Comparison of ENCODE assay signal across 8 cellular contexts in the genomic region with DNA sequence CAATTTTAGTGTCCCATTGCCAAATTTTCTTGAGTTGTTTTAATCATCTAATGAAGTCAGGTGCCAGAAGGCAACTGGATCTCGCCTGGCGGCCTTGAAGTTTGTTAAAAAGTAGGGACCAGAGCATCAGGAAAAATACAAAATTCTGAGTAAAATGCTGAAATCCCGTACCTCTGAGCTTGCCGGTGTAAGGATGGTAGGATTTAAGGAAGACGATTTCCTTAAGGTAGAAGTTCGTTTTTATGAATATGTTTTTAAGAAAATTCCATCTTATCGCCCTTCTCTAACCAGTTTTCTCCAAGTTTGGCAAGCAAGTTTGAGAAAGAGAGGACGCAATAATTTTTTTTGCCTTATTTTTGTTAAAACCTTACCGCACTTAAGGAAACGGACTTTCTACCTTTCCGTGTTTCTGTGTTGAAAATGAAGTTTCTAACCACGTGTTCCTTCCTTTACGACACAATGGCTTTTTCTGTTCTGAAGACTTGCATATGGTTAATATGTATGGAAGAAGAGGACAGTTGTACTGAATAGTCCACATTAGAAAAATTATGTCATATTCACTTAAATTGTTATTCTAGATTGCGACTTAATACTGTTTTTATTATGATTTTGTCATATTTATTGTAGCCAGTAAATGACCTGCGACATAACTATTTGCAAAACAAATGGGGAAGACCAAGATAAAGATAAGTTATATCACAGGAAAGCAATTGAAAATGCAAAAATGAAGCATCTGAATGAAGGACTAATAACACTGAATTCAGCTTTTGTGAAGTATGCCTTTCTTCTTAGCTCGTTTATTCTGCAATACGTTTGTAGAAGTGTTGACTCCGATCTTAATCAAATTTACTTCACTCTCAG. TPM values are rescaled to one million over a fixed set of nuclear protein-coding genes. Genes with fewer than 3 reads are reported as not detected.
DNase-seq lines count a peak whose midpoint lies in the region; ATAC-seq lines count a peak whose summit lies in the region.

No MANE protein-coding gene starts in this region.

- peak overlapping the region; percentile 66 for H3K4me3 ChIP-seq in HAP-1
- peak overlapping the region; percentile 66 for H3K4me3 ChIP-seq in right cardiac atrium (ENCODE audit: low read length)
- peak overlapping the region; percentile 54 to 76 (median 56) for H3K4me3 ChIP-seq in skeletal muscle tissue (ENCODE audit: low read length in 3 of 3)

- no peaks in the 10 kb centered on the region for H3K27me3 ChIP-seq in HAP-1 (ENCODE audit: low read depth)
- no peaks in the 10 kb centered on the region for H3K27me3 ChIP-seq in right cardiac atrium (ENCODE audit: control insufficient read depth, insufficient read depth)
- H3K27me3 ChIP-seq in skeletal muscle tissue (ENCODE audit: control insufficient read depth in 3 of 3, insufficient read depth in 3 of 3, low read length in 3 of 3) = peaks cover 0 to 3% (median 0%) of the 10 kb centered on the region in 3 donors

- WGBS in right cardiac atrium = 14% methylated on average over 18 of the region's 18 CpGs

- H3K9ac ChIP-seq in skeletal muscle tissue (ENCODE audit: low read depth in 1 of 3, low read length in 3 of 3) = peak overlapping the region; percentile 56 to 71 (median 70)

- ATAC-seq in right cardiac atrium = no peak
- no peak for ATAC-seq in GM21528 (IDR thresholded peaks at IDR 0.05; ENCODE audit: low FRiP score, unreplicated experiment)

- peaks cover 44% of the 10 kb centered on the region for H3K4me1 Mint-ChIP-seq in T-helper 2 cell treated with Interferon-gamma antibody and Interleukin-4, amounts not matched to agents 5 μg/mL and 100 μg/mL, for 36 hours (ENCODE audit: low read depth)

- in situ Hi-C loops in HAP-1 (cut with MboI; ENCODE audit: low sequenced_read_pairs) = no loop called here

- H3K9me3 ChIP-seq in HAP-1 (no peaks in the 10 kb centered on the region), right cardiac atrium (ENCODE audit: control insufficient read depth, low read length) (no peaks in the 10 kb centered on the region), skeletal muscle tissue (ENCODE audit: control insufficient read depth in 3 of 3, low read length in 3 of 3) (no peaks in the 10 kb centered on the region)

- H3K4me1 ChIP-seq in HAP-1 (peaks cover 8% of the 10 kb centered on the region; the same call in 1 of the 2 replicates), right cardiac atrium (ENCODE audit: control insufficient read depth, insufficient read depth, low read length) (no peaks in the 10 kb centered on the region), skeletal muscle tissue (ENCODE audit: control insufficient read depth in 3 of 3, insufficient read depth in 3 of 3, low read length in 3 of 3) (no peaks in the 10 kb centered on the region)

- peak overlapping the region; percentile 98 for H3K27ac Mint-ChIP-seq in T-helper 2 cell treated with Interferon-gamma antibody and Interleukin-4, amounts not matched to agents 5 μg/mL and 100 μg/mL, for 36 hours

- peaks cover 4% of the 10 kb centered on the region; the same call in 1 of the 2 replicates for H3K36me3 ChIP-seq in HAP-1 (replicated peaks)
- H3K36me3 ChIP-seq in skeletal muscle tissue (ENCODE audit: control insufficient read depth in 3 of 3, insufficient read depth in 3 of 3, low read length in 3 of 3) = no peaks in the 10 kb centered on the region

- H3K27me3 Mint-ChIP-seq in T-helper 2 cell treated with Interferon-gamma antibody and Interleukin-4, amounts not matched to agents 5 μg/mL and 100 μg/mL, for 36 hours (ENCODE audit: low read depth) = no peaks in the 10 kb centered on the region

- intact Hi-C loops in right cardiac atrium (cut with DNase I) = no loop called here

- H3K27ac ChIP-seq in right cardiac atrium (ENCODE audit: low read length) (peak overlapping the region; percentile 52), skeletal muscle tissue (ENCODE audit: low read depth, low read length) (no peak overlapping the region)

- peaks cover 48% of the 10 kb centered on the region for H3K36me3 Mint-ChIP-seq in T-helper 2 cell treated with Interferon-gamma antibody and Interleukin-4, amounts not matched to agents 5 μg/mL and 100 μg/mL, for 36 hours (ENCODE audit: low read depth)

- peak overlapping the region; percentile 98 for H3K4me3 Mint-ChIP-seq in T-helper 2 cell treated with Interferon-gamma antibody and Interleukin-4, amounts not matched to agents 5 μg/mL and 100 μg/mL, for 36 hours

- H3K9me3 Mint-ChIP-seq in T-helper 2 cell treated with Interferon-gamma antibody and Interleukin-4, amounts not matched to agents 5 μg/mL and 100 μg/mL, for 36 hours = peaks cover 8% of the 10 kb centered on the region

- DNase-seq in HAP-1 (ENCODE audit: low spot score in 2 of 2) = peak in 1 of 2 experiments; percentile 35
- DNase-seq in T-helper 2 cell treated with Interferon-gamma antibody and Interleukin-4, amounts not matched to agents 5 μg/mL and 100 μg/mL, for 36 hours (ENCODE audit: low spot score) = no peak
- DNase-seq in right cardiac atrium = no peak
- no peak for DNase-seq in NCI-H510A treated with DMSO at 0.1 percent for 48 hours (lab: John Stamatoyannopoulos, UW)
- no peak for DNase-seq in HT-29 (ENCODE audit: low spot score)
- DNase-seq in HCEC 1CT = no peak

RNA-seq across cellular contexts. Expression of gene ATF7IP2, which starts 0.9 kb away (rescaled TPM):
- total RNA-seq in right cardiac atrium = 10 to 100 TPM; 27.3 to 36.9 (median 29.2) TPM
- 43.2 TPM for polyA plus RNA-seq in right cardiac atrium
- 9.4 TPM for total RNA-seq in skeletal muscle tissue
- total RNA-seq in HT-29 (2014; rRNA removed; shearing (Covaris generic)) = 0.41 and 1.8 TPM in 2 replicates
